In the genomic region with DNA sequence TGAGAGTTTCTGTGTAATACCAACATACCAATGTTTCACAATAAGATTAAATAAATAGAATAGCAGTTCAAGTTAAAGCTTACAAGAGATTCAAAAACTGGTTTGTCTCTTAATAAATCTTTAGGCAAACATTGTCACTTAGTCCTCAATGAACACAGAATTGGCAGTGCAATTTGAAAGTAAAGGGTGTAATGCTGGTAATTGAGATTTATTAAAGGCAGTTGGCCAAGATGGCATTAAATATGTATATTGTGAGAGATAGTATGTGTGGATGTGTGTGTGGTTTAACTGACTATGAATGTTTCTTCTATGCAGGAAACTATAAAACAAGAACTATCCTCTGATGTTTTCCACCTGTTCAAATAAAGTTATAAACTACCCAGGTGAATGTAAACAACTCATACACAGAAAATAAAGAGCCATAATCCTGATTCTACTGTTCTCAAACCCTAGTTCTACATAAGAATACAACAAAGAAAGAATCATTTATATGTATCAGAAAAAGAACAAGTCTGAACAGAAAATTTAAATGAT, we compare ENCODE assay signal across 16 cellular contexts.
"Had no signal": no experiment of that assay in that cellular context is flagged by ENCODE, and none has a peak within 500 bp of the region (broad histone marks: within the 10 kb centered on the region; RNA-seq: fewer than 3 reads in every experiment).

No MANE protein-coding gene starts in this region.

- DNase-seq: activated B cell treated with CpG ODN at 0.5 μM for 24 hours; activated CD4-positive, alpha-beta T cell treated with anti-CD3 and anti-CD28 coated beads, Interleukin-2, amount 10 ng/mL, durations not matched to agents 7 days and 5 days; activated CD8-positive, alpha-beta memory T cell treated with anti-CD3 and anti-CD28 coated beads for 24 hours; activated naive CD4-positive, alpha-beta T cell treated with anti-CD3 and anti-CD28 coated beads for 36 hours; adrenal gland; central memory CD4-positive, alpha-beta T cell; cortex of kidney; effector CD8-positive, alpha-beta T cell; heart left ventricle; occipital lobe; psoas muscle; right lobe of liver; stimulated activated CD4-positive, alpha-beta T cell treated with anti-CD3 and anti-CD28 coated beads, Interleukin-2, amount 100 ng/mL, for 24 hours; stimulated activated naive CD4-positive, alpha-beta T cell had no signal

- ATAC-seq: activated T-helper 17 cell treated with anti-CD3 and anti-CD28 coated beads, Interleukin-2, amount 50 U/mL, for 72 hours; heart left ventricle; natural killer cell treated with Interleukin-12 subunit alpha and Interleukin-12 subunit beta and Interleukin-15 and Interleukin-18, amount 100 ng/mL, for 72 hours; psoas muscle; right lobe of liver had no signal
